Comparison of ENCODE assay signal across 8 cellular contexts in genomic region chr11:114061053-114062049, GRCh38. TPM values are rescaled to one million over a fixed set of nuclear protein-coding genes. Genes with fewer than 3 reads are reported as not detected.
A peak's percentile ranks its signal among the peaks of the same experiment; 100 is the strongest.
DNase-seq lines count a peak whose midpoint lies in the region; ATAC-seq and TF ChIP-seq lines count a peak whose summit lies in the region.

No MANE protein-coding gene starts in this region.

- H3K36me3 Mint-ChIP-seq in Calu3 (ENCODE audit: insufficient read depth, unreplicated experiment) (peaks cover 4% of the 10 kb centered on the region), memory B cell (no peaks in the 10 kb centered on the region)
- H3K36me3 Mint-ChIP-seq in dendritic cell treated with granulocyte-macrophage colony-stimulating factor and Interleukin-4, amounts not matched to agents 40 ng/mL and 50 ng/mL, for 4 days (ENCODE audit: low read depth), result peaks cover 9% of the 10 kb centered on the region

- peak overlapping the region; percentile 94 to 99 (median 96) for H3K27ac ChIP-seq in upper lobe of left lung

- no peak for DNase-seq in Calu3
- peak; percentile 22 to 53 for DNase-seq in NCI-H526 (lab: John Stamatoyannopoulos, UW)
- DNase-seq in memory B cell (ENCODE audit: low spot score in 2 of 2), result no peak
- peak; percentile 61 to 86 for DNase-seq in upper lobe of left lung
- no peak for DNase-seq in NCI-H774 (lab: John Stamatoyannopoulos, UW)
- DNase-seq in NCI-H146 (lab: John Stamatoyannopoulos, UW), result no peak

- H3K9me3 Mint-ChIP-seq in Calu3 (ENCODE audit: low read depth, unreplicated experiment), result no peaks in the 10 kb centered on the region
- no peaks in the 10 kb centered on the region for H3K9me3 Mint-ChIP-seq in dendritic cell treated with granulocyte-macrophage colony-stimulating factor and Interleukin-4, amounts not matched to agents 40 ng/mL and 50 ng/mL, for 4 days
- no peaks in the 10 kb centered on the region for H3K9me3 Mint-ChIP-seq in memory B cell

- H3K27ac Mint-ChIP-seq in Calu3 (ENCODE audit: unreplicated experiment) (no peak overlapping the region), memory B cell (no peak overlapping the region)
- H3K27ac Mint-ChIP-seq in dendritic cell treated with granulocyte-macrophage colony-stimulating factor and Interleukin-4, amounts not matched to agents 40 ng/mL and 50 ng/mL, for 4 days, result no peak overlapping the region

- H3K4me1 Mint-ChIP-seq in Calu3 (ENCODE audit: low read depth, unreplicated experiment), result no peaks in the 10 kb centered on the region
- peaks cover 33% of the 10 kb centered on the region for H3K4me1 Mint-ChIP-seq in dendritic cell treated with granulocyte-macrophage colony-stimulating factor and Interleukin-4, amounts not matched to agents 40 ng/mL and 50 ng/mL, for 4 days (ENCODE audit: low read depth)
- H3K4me1 Mint-ChIP-seq in memory B cell, result peaks cover 9% of the 10 kb centered on the region

- intact Hi-C loops in Calu3 (cut with micrococcal nuclease; ENCODE audit: unreplicated experiment), result no loop called here
- intact Hi-C loops in dendritic cell treated with granulocyte-macrophage colony-stimulating factor and Interleukin-4, amounts not matched to agents 40 ng/mL and 50 ng/mL, for 4 days (cut with micrococcal nuclease), result no loop called here

- H3K4me3 ChIP-seq in upper lobe of left lung, result peak overlapping the region; percentile 74 to 92 (median 80)

- TF ChIP-seq POLR2A in upper lobe of left lung (IDR thresholded peaks at IDR 0.05), result peak in 3 of 4 donors; percentile 21 to 62 (median 24)

- H3K4me3 Mint-ChIP-seq in Calu3 (ENCODE audit: low read depth, unreplicated experiment) (peak overlapping the region; percentile 62), memory B cell (peak overlapping the region; percentile 82)
- peak overlapping the region; percentile 80 for H3K4me3 Mint-ChIP-seq in dendritic cell treated with granulocyte-macrophage colony-stimulating factor and Interleukin-4, amounts not matched to agents 40 ng/mL and 50 ng/mL, for 4 days

- CTCF ChIA-PET in Calu3 (lab: Charles Lee), result no interaction called here

- no peak for TF ChIP-seq EP300 in upper lobe of left lung (IDR thresholded peaks at IDR 0.05)

- H3K9me3 ChIP-seq in upper lobe of left lung, result no peaks in the 10 kb centered on the region

- H3K27me3 ChIP-seq in upper lobe of left lung, result no peaks in the 10 kb centered on the region

- H3K36me3 ChIP-seq in upper lobe of left lung, result peaks cover 26 to 49% (median 31%) of the 10 kb centered on the region in 4 donors

- 3 to 6% methylated on average over 33 to 51 of the region's 52 CpGs for WGBS in upper lobe of left lung, 2 donors

- ATAC-seq in memory B cell (ENCODE audit: low read depth) (no peak), upper lobe of left lung (ENCODE audit: low FRiP score in 2 of 2) (peak in 1 of 2 donors; percentile 12), HG03520 (IDR thresholded peaks at IDR 0.05; ENCODE audit: unreplicated experiment) (no peak)

- no TSS peak for BruUV-seq in Calu3 (replicated peaks; lab: Mats Ljungman, UMichigan)

- H3K27me3 Mint-ChIP-seq in Calu3 (ENCODE audit: unreplicated experiment) (peaks cover 80% of the 10 kb centered on the region), memory B cell (peaks cover 10% of the 10 kb centered on the region)
- H3K27me3 Mint-ChIP-seq in dendritic cell treated with granulocyte-macrophage colony-stimulating factor and Interleukin-4, amounts not matched to agents 40 ng/mL and 50 ng/mL, for 4 days, result peaks cover 68% of the 10 kb centered on the region

- peaks cover 53 to 73% (median 61%) of the 10 kb centered on the region in 4 donors for H3K4me1 ChIP-seq in upper lobe of left lung

- TF ChIP-seq CTCF in Calu3 (IDR thresholded peaks at IDR 0.05; ENCODE audit: unreplicated experiment), result no peak
- TF ChIP-seq CTCF in upper lobe of left lung (IDR thresholded peaks at IDR 0.05), result no peak

RNA-seq across cellular contexts. Expression of gene ZBTB16, which starts 1.8 kb away (rescaled TPM):
- not detected in 2 replicates for total RNA-seq in Calu3 (2022)
- 100 to 1,000 TPM; 110 to 584 (median 179) TPM for total RNA-seq in upper lobe of left lung

Comparison
In these comparisons a context has a peak if more than half of its experiments do, and no peak if none do; other contexts are left out.
1. DNase-seq: peak in NCI-H526 (2 of 2) and upper lobe of left lung (2 of 2); none in Calu3 (single experiment), memory B cell (0 of 2), NCI-H774 (single experiment) and NCI-H146 (single experiment).
2. RNA of gene ZBTB16, which starts 1.8 kb away (total RNA-seq): 110 to 584 TPM in upper lobe of left lung; not detected in Calu3; every median in the first group is over 100 times any median in the second.
3. Peak in every context shown above with its lines, with median percentiles within 50 percentile points of each other: H3K4me3 Mint-ChIP-seq.